1 cellular context compared by ENCODE assay signal in genomic region chr5:79560774-79561524, GRCh38.
TF ChIP-seq lines count a peak whose summit lies in the region.

No MANE protein-coding gene starts in this region.

TF ChIP-seq in HepG2, 621 proteins besides CTCF, POLR2A, EP300 and RAD21 (continued from another document):
- TF ChIP-seq, protein P1, sequence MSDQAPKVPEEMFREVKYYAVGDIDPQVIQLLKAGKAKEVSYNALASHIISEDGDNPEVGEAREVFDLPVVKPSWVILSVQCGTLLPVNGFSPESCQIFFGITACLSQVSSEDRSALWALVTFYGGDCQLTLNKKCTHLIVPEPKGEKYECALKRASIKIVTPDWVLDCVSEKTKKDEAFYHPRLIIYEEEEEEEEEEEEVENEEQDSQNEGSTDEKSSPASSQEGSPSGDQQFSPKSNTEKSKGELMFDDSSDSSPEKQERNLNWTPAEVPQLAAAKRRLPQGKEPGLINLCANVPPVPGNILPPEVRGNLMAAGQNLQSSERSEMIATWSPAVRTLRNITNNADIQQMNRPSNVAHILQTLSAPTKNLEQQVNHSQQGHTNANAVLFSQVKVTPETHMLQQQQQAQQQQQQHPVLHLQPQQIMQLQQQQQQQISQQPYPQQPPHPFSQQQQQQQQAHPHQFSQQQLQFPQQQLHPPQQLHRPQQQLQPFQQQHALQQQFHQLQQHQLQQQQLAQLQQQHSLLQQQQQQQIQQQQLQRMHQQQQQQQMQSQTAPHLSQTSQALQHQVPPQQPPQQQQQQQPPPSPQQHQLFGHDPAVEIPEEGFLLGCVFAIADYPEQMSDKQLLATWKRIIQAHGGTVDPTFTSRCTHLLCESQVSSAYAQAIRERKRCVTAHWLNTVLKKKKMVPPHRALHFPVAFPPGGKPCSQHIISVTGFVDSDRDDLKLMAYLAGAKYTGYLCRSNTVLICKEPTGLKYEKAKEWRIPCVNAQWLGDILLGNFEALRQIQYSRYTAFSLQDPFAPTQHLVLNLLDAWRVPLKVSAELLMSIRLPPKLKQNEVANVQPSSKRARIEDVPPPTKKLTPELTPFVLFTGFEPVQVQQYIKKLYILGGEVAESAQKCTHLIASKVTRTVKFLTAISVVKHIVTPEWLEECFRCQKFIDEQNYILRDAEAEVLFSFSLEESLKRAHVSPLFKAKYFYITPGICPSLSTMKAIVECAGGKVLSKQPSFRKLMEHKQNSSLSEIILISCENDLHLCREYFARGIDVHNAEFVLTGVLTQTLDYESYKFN (CRISPR knock-in tag; conservative IDR thresholded peaks at IDR 0.05), result no peak
- no peak for TF ChIP-seq HOXA3 (CRISPR knock-in tag; IDR thresholded peaks at IDR 0.05)
- TF ChIP-seq ZNF746 (CRISPR knock-in tag; IDR thresholded peaks at IDR 0.05), result no peak
- TF ChIP-seq ZNF234 (CRISPR knock-in tag; conservative IDR thresholded peaks at IDR 0.05), result no peak
- no peak for TF ChIP-seq HNRNPK (IDR thresholded peaks at IDR 0.05; ENCODE audit: low read depth, low read length, poor library complexity, severe bottlenecking)
- no peak for TF ChIP-seq CCAR2 (optimal IDR thresholded peaks at IDR 0.05; ENCODE audit: low read depth, low read length)
- no peak for TF ChIP-seq REPIN1 (CRISPR knock-in tag; IDR thresholded peaks at IDR 0.05; ENCODE audit: borderline replicate concordance, low read depth)
- TF ChIP-seq, protein P2, sequence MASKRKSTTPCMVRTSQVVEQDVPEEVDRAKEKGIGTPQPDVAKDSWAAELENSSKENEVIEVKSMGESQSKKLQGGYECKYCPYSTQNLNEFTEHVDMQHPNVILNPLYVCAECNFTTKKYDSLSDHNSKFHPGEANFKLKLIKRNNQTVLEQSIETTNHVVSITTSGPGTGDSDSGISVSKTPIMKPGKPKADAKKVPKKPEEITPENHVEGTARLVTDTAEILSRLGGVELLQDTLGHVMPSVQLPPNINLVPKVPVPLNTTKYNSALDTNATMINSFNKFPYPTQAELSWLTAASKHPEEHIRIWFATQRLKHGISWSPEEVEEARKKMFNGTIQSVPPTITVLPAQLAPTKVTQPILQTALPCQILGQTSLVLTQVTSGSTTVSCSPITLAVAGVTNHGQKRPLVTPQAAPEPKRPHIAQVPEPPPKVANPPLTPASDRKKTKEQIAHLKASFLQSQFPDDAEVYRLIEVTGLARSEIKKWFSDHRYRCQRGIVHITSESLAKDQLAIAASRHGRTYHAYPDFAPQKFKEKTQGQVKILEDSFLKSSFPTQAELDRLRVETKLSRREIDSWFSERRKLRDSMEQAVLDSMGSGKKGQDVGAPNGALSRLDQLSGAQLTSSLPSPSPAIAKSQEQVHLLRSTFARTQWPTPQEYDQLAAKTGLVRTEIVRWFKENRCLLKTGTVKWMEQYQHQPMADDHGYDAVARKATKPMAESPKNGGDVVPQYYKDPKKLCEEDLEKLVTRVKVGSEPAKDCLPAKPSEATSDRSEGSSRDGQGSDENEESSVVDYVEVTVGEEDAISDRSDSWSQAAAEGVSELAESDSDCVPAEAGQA (IDR thresholded peaks at IDR 0.05; ENCODE audit: low read depth), result no peak
- TF ChIP-seq, protein P2 (CRISPR knock-in tag; IDR thresholded peaks at IDR 0.05; ENCODE audit: borderline replicate concordance), result no peak
- TF ChIP-seq ZNF766 (CRISPR knock-in tag; IDR thresholded peaks at IDR 0.05; ENCODE audit: borderline replicate concordance), result no peak
- no peak for TF ChIP-seq ZBTB44 (CRISPR knock-in tag; IDR thresholded peaks at IDR 0.05)
- TF ChIP-seq USF2 (IDR thresholded peaks at IDR 0.05; ENCODE audit: low read depth, low read length), result no peak
- no peak for TF ChIP-seq USF2 (CRISPR knock-in tag; IDR thresholded peaks at IDR 0.05; ENCODE audit: borderline replicate concordance)
- TF ChIP-seq KMT2A (CRISPR knock-in tag; IDR thresholded peaks at IDR 0.05), result no peak
- TF ChIP-seq FOXJ3 (CRISPR knock-in tag; IDR thresholded peaks at IDR 0.05; ENCODE audit: borderline replicate concordance), result no peak
